Comparison of ENCODE assay signal across 2 cellular contexts in the genomic region with DNA sequence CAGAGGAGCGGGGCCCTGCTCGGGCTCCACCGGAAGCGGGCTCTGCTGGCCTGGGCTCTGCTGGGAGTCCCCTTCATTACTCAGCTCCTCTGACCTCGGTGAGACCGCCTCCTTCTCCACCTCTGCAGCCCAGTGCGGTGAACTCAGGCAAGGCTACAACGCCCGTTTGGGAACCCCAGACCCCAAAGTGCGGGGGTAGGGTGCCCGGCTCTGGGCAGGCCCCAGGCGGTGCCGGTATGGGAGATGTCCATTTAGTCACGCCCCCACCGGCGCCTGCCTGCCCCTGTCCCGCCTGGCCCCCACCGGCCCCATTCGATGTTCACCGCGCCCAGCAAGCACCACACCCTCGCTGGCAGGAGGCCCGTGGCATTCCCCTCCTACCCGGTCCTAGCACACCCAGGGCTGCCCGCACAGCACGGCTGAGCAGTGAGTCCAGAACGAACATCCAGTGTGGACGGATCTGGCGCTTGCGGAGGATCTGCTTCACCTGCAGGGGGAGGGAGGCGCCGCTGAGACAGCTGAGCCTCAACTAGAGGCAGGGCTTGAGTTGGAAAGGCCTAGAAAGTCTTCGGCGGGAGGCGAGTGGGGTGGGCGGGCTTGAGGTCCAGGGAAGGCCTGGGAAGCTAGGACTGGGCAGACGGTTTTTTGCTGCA.
TF ChIP-seq lines count a peak whose summit lies in the region.

No MANE protein-coding gene starts in this region.

TF ChIP-seq in SK-N-SH, 30 proteins besides CTCF, POLR2A, EP300 and RAD21:
- TF ChIP-seq CHD2 (IDR thresholded peaks at IDR 0.05; ENCODE audit: low read length, partially characterized antibody) (no peak), YY1 (IDR thresholded peaks at IDR 0.05; ENCODE audit: low read depth) (no peak), FOXM1 (IDR thresholded peaks at IDR 0.05; ENCODE audit: low read depth) (no peak), JUND (IDR thresholded peaks at IDR 0.05) (no peak), GATA2 (CRISPR knock-in tag; IDR thresholded peaks at IDR 0.05) (no peak), FOSL2 (IDR thresholded peaks at IDR 0.05; ENCODE audit: borderline replicate concordance, low read depth) (no peak)
- TF ChIP-seq, protein P1, sequence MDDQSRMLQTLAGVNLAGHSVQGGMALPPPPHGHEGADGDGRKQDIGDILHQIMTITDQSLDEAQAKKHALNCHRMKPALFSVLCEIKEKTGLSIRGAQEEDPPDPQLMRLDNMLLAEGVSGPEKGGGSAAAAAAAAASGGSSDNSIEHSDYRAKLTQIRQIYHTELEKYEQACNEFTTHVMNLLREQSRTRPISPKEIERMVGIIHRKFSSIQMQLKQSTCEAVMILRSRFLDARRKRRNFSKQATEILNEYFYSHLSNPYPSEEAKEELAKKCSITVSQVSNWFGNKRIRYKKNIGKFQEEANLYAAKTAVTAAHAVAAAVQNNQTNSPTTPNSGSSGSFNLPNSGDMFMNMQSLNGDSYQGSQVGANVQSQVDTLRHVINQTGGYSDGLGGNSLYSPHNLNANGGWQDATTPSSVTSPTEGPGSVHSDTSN (IDR thresholded peaks at IDR 0.05): no peak
- TF ChIP-seq, protein P2, sequence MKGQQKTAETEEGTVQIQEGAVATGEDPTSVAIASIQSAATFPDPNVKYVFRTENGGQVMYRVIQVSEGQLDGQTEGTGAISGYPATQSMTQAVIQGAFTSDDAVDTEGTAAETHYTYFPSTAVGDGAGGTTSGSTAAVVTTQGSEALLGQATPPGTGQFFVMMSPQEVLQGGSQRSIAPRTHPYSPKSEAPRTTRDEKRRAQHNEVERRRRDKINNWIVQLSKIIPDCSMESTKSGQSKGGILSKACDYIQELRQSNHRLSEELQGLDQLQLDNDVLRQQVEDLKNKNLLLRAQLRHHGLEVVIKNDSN (IDR thresholded peaks at IDR 0.05; ENCODE audit: borderline replicate concordance, low read depth): no peak
- TF ChIP-seq, protein P3, sequence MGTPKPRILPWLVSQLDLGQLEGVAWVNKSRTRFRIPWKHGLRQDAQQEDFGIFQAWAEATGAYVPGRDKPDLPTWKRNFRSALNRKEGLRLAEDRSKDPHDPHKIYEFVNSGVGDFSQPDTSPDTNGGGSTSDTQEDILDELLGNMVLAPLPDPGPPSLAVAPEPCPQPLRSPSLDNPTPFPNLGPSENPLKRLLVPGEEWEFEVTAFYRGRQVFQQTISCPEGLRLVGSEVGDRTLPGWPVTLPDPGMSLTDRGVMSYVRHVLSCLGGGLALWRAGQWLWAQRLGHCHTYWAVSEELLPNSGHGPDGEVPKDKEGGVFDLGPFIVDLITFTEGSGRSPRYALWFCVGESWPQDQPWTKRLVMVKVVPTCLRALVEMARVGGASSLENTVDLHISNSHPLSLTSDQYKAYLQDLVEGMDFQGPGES (IDR thresholded peaks at IDR 0.05; ENCODE audit: low read depth, low read length): no peak
- TF ChIP-seq, protein P4, sequence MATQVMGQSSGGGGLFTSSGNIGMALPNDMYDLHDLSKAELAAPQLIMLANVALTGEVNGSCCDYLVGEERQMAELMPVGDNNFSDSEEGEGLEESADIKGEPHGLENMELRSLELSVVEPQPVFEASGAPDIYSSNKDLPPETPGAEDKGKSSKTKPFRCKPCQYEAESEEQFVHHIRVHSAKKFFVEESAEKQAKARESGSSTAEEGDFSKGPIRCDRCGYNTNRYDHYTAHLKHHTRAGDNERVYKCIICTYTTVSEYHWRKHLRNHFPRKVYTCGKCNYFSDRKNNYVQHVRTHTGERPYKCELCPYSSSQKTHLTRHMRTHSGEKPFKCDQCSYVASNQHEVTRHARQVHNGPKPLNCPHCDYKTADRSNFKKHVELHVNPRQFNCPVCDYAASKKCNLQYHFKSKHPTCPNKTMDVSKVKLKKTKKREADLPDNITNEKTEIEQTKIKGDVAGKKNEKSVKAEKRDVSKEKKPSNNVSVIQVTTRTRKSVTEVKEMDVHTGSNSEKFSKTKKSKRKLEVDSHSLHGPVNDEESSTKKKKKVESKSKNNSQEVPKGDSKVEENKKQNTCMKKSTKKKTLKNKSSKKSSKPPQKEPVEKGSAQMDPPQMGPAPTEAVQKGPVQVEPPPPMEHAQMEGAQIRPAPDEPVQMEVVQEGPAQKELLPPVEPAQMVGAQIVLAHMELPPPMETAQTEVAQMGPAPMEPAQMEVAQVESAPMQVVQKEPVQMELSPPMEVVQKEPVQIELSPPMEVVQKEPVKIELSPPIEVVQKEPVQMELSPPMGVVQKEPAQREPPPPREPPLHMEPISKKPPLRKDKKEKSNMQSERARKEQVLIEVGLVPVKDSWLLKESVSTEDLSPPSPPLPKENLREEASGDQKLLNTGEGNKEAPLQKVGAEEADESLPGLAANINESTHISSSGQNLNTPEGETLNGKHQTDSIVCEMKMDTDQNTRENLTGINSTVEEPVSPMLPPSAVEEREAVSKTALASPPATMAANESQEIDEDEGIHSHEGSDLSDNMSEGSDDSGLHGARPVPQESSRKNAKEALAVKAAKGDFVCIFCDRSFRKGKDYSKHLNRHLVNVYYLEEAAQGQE (IDR thresholded peaks at IDR 0.05; ENCODE audit: low read depth, low read length): no peak

TF ChIP-seq in SK-N-SH treated with all-trans-retinoic acid at 6 μM for 48 hours, 23 proteins besides CTCF, POLR2A, EP300 and RAD21:
- TF ChIP-seq ESRRG (CRISPR knock-in tag; IDR thresholded peaks at IDR 0.05): no peak
- no peak for TF ChIP-seq ZNF565 (CRISPR knock-in tag; conservative IDR thresholded peaks at IDR 0.05; ENCODE audit: low read depth)
- TF ChIP-seq, protein P5, sequence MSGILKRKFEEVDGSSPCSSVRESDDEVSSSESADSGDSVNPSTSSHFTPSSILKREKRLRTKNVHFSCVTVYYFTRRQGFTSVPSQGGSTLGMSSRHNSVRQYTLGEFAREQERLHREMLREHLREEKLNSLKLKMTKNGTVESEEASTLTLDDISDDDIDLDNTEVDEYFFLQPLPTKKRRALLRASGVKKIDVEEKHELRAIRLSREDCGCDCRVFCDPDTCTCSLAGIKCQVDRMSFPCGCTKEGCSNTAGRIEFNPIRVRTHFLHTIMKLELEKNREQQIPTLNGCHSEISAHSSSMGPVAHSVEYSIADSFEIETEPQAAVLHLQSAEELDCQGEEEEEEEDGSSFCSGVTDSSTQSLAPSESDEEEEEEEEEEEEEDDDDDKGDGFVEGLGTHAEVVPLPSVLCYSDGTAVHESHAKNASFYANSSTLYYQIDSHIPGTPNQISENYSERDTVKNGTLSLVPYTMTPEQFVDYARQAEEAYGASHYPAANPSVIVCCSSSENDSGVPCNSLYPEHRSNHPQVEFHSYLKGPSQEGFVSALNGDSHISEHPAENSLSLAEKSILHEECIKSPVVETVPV (CRISPR knock-in tag; IDR thresholded peaks at IDR 0.05): no peak
- no peak for TF ChIP-seq ZFP3 (CRISPR knock-in tag; IDR thresholded peaks at IDR 0.05)
- no peak for TF ChIP-seq RARB (CRISPR knock-in tag; IDR thresholded peaks at IDR 0.05)
- no peak for TF ChIP-seq ZC3H10 (CRISPR knock-in tag; IDR thresholded peaks at IDR 0.05)
- TF ChIP-seq, protein P6, sequence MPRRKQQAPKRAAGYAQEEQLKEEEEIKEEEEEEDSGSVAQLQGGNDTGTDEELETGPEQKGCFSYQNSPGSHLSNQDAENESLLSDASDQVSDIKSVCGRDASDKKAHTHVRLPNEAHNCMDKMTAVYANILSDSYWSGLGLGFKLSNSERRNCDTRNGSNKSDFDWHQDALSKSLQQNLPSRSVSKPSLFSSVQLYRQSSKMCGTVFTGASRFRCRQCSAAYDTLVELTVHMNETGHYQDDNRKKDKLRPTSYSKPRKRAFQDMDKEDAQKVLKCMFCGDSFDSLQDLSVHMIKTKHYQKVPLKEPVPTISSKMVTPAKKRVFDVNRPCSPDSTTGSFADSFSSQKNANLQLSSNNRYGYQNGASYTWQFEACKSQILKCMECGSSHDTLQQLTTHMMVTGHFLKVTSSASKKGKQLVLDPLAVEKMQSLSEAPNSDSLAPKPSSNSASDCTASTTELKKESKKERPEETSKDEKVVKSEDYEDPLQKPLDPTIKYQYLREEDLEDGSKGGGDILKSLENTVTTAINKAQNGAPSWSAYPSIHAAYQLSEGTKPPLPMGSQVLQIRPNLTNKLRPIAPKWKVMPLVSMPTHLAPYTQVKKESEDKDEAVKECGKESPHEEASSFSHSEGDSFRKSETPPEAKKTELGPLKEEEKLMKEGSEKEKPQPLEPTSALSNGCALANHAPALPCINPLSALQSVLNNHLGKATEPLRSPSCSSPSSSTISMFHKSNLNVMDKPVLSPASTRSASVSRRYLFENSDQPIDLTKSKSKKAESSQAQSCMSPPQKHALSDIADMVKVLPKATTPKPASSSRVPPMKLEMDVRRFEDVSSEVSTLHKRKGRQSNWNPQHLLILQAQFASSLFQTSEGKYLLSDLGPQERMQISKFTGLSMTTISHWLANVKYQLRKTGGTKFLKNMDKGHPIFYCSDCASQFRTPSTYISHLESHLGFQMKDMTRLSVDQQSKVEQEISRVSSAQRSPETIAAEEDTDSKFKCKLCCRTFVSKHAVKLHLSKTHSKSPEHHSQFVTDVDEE (CRISPR knock-in tag; IDR thresholded peaks at IDR 0.05): no peak
- no peak for TF ChIP-seq ZNF8 (CRISPR knock-in tag; IDR thresholded peaks at IDR 0.05)
- TF ChIP-seq, protein P7, sequence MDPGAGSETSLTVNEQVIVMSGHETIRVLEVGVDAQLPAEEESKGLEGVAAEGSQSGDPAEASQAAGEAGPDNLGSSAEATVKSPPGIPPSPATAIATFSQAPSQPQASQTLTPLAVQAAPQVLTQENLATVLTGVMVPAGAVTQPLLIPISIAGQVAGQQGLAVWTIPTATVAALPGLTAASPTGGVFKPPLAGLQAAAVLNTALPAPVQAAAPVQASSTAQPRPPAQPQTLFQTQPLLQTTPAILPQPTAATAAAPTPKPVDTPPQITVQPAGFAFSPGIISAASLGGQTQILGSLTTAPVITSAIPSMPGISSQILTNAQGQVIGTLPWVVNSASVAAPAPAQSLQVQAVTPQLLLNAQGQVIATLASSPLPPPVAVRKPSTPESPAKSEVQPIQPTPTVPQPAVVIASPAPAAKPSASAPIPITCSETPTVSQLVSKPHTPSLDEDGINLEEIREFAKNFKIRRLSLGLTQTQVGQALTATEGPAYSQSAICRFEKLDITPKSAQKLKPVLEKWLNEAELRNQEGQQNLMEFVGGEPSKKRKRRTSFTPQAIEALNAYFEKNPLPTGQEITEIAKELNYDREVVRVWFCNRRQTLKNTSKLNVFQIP (CRISPR knock-in tag; IDR thresholded peaks at IDR 0.05; ENCODE audit: borderline replicate concordance, low read depth): no peak
- TF ChIP-seq CSDC2 (CRISPR knock-in tag; IDR thresholded peaks at IDR 0.05): no peak
- no peak for TF ChIP-seq OSR1 (CRISPR knock-in tag; IDR thresholded peaks at IDR 0.05)
- no peak for TF ChIP-seq ISL1 (CRISPR knock-in tag; IDR thresholded peaks at IDR 0.05)
- TF ChIP-seq ZFP30 (CRISPR knock-in tag; IDR thresholded peaks at IDR 0.05): no peak
- TF ChIP-seq, protein P8, sequence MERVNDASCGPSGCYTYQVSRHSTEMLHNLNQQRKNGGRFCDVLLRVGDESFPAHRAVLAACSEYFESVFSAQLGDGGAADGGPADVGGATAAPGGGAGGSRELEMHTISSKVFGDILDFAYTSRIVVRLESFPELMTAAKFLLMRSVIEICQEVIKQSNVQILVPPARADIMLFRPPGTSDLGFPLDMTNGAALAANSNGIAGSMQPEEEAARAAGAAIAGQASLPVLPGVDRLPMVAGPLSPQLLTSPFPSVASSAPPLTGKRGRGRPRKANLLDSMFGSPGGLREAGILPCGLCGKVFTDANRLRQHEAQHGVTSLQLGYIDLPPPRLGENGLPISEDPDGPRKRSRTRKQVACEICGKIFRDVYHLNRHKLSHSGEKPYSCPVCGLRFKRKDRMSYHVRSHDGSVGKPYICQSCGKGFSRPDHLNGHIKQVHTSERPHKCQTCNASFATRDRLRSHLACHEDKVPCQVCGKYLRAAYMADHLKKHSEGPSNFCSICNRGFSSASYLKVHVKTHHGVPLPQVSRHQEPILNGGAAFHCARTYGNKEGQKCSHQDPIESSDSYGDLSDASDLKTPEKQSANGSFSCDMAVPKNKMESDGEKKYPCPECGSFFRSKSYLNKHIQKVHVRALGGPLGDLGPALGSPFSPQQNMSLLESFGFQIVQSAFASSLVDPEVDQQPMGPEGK (CRISPR knock-in tag; IDR thresholded peaks at IDR 0.05; ENCODE audit: borderline replicate concordance): no peak
- TF ChIP-seq GLIS3 (CRISPR knock-in tag; IDR thresholded peaks at IDR 0.05): no peak
